14 cellular contexts compared by ENCODE assay signal in genomic region chr2:158931577-158931976, GRCh38. TPM values are rescaled to one million over a fixed set of nuclear protein-coding genes. Genes with fewer than 3 reads are reported as not detected.
A peak's percentile ranks its signal among the peaks of the same experiment; 100 is the strongest.
DNase-seq lines count a peak whose midpoint lies in the region; FAIRE-seq and TF ChIP-seq lines count a peak whose summit lies in the region.
"Had no signal": no experiment of that assay in that cellular context is flagged by ENCODE, and none has a peak within 500 bp of the region (broad histone marks: within the 10 kb centered on the region; RNA-seq: fewer than 3 reads in every experiment).

No MANE protein-coding gene starts in this region.

- no peaks in the 10 kb centered on the region for H3K27me3 Mint-ChIP-seq in MCF 10A (ENCODE audit: insufficient read depth, unreplicated experiment)

- TF ChIP-seq POLR2A in breast epithelium (IDR thresholded peaks at IDR 0.05) = no peak

- peaks cover 6% of the 10 kb centered on the region for H3K4me1 Mint-ChIP-seq in MCF 10A (ENCODE audit: insufficient read depth, unreplicated experiment)
- H3K4me1 Mint-ChIP-seq: activated B cell treated with CpG ODN at 0.5 μM for 24 hours; activated T-helper 17 cell treated with anti-CD3 and anti-CD28 coated beads, Interleukin-2, amount 50 U/mL, for 72 hours had no signal

- no peaks in the 10 kb centered on the region for H3K9me3 ChIP-seq in breast epithelium
- H3K9me3 ChIP-seq: lower lobe of right lung had no signal

- POLR2A ChIA-PET in MCF 10A (lab: Yijun Ruan, JAX) = interaction anchor here (0.8 to 1.9 kb wide), 3 partner anchors 13 to 47 kb away, joined by 3 to 9 read pairs (median 5); partner anchors contain the start of gene TANC1

- intact Hi-C loops in MCF 10A (cut with micrococcal nuclease) = no loop called here
- intact Hi-C loops in breast epithelium (cut with DNase I; ENCODE audit: low total_unique reads) = no loop called here
- intact Hi-C loops in cardiac septum (cut with DNase I) = no loop called here

- no peak overlapping the region for H3K4me3 Mint-ChIP-seq in MCF 10A (ENCODE audit: unreplicated experiment)
- H3K4me3 Mint-ChIP-seq: activated B cell treated with CpG ODN at 0.5 μM for 24 hours; activated T-helper 17 cell treated with anti-CD3 and anti-CD28 coated beads, Interleukin-2, amount 50 U/mL, for 72 hours had no signal

- H3K4me1 ChIP-seq in breast epithelium = no peaks in the 10 kb centered on the region
- H3K4me1 ChIP-seq: lower lobe of right lung had no signal

- H3K9me3 Mint-ChIP-seq in MCF 10A (ENCODE audit: unreplicated experiment) = no peaks in the 10 kb centered on the region

- TF ChIP-seq CTCF in MCF 10A (IDR thresholded peaks at IDR 0.05; ENCODE audit: unreplicated experiment) = no peak
- no peak for TF ChIP-seq CTCF in breast epithelium (IDR thresholded peaks at IDR 0.05)
- TF ChIP-seq CTCF in foreskin fibroblast (IDR thresholded peaks at IDR 0.05; ENCODE audit: low read depth, low read length) = no peak

- FAIRE-seq in urothelium cell line (lab: Jason Lieb, UNC) = no peak
- FAIRE-seq: colon had no signal

- CTCF ChIA-PET in MCF 10A (lab: Yijun Ruan, JAX) = interaction anchor here (0.8 kb wide), 1 partner anchor 51 kb away, joined by 3 read pairs; no protein-coding TSS in a partner anchor

- H3K36me3 Mint-ChIP-seq in MCF 10A (ENCODE audit: insufficient read depth, unreplicated experiment) = no peaks in the 10 kb centered on the region

- DNase-seq in MCF 10A (ENCODE audit: unreplicated experiment) (peak; percentile 42), breast epithelium (ENCODE audit: low spot score in 2 of 2) (no peak), SW480 (ENCODE audit: low spot score) (peak; percentile 49), foreskin fibroblast (peak; percentile 67 to 81), urothelium cell line (ENCODE audit: low spot score) (peak; percentile 66), cardiac septum (ENCODE audit: low spot score) (no peak), NCI-H187 treated with DMSO at 0.1 percent for 48 hours (lab: John Stamatoyannopoulos, UW) (no peak)
- DNase-seq in activated CD4-positive, alpha-beta T cell treated with anti-CD3 and anti-CD28 coated beads for 4 hours = no peak
- DNase-seq: activated B cell treated with CpG ODN at 0.5 μM for 24 hours, DMS79 treated with DMSO at 0.1 percent for 48 hours, lower lobe of right lung, NCI-H2029 treated with DMSO at 0.1 percent for 48 hours had no signal

- H3K27ac ChIP-seq in breast epithelium = no peak overlapping the region
- H3K27ac ChIP-seq: lower lobe of right lung had no signal

- no peaks in the 10 kb centered on the region for H3K36me3 ChIP-seq in breast epithelium
- H3K36me3 ChIP-seq: lower lobe of right lung had no signal

- H3K4me3 ChIP-seq in breast epithelium (no peak overlapping the region), foreskin fibroblast (ENCODE audit: low read depth in 1 of 2, low read length in 2 of 2) (no peak overlapping the region)
- H3K4me3 ChIP-seq: lower lobe of right lung had no signal

- H3K27ac Mint-ChIP-seq in MCF 10A (ENCODE audit: low read depth, unreplicated experiment) = no peak overlapping the region
- H3K27ac Mint-ChIP-seq: activated B cell treated with CpG ODN at 0.5 μM for 24 hours; activated T-helper 17 cell treated with anti-CD3 and anti-CD28 coated beads, Interleukin-2, amount 50 U/mL, for 72 hours had no signal

- H3K27me3 ChIP-seq in breast epithelium = no peaks in the 10 kb centered on the region

- BruUV-seq in MCF 10A (replicated peaks; lab: Mats Ljungman, UMichigan) = no TSS peak

RNA-seq across cellular contexts. Expression of gene TANC1, which starts 36.9 kb away (rescaled TPM):
- 31.0 and 35.3 TPM in 2 replicates for total RNA-seq in MCF 10A (2022)
- total RNA-seq in breast epithelium = 10 to 100 TPM; 18.9 to 62.3 (median 58.4) TPM
- total RNA-seq in cardiac septum = 55.6 TPM
- total RNA-seq: activated B cell treated with CpG ODN at 0.5 μM for 24 hours had no signal

Comparison
In these comparisons a context has a peak if more than half of its experiments do, and no peak if none do; other contexts are left out.
1. DNase-seq: peak in MCF 10A (single experiment), SW480 (single experiment), foreskin fibroblast (2 of 2) and urothelium cell line (single experiment); none in breast epithelium (0 of 2), cardiac septum (single experiment), NCI-H187 treated with DMSO at 0.1 percent for 48 hours (single experiment) and activated CD4-positive, alpha-beta T cell treated with anti-CD3 and anti-CD28 coated beads for 4 hours (0 of 2).